ENCODE assay signal across 14 cellular contexts in the genomic region with DNA sequence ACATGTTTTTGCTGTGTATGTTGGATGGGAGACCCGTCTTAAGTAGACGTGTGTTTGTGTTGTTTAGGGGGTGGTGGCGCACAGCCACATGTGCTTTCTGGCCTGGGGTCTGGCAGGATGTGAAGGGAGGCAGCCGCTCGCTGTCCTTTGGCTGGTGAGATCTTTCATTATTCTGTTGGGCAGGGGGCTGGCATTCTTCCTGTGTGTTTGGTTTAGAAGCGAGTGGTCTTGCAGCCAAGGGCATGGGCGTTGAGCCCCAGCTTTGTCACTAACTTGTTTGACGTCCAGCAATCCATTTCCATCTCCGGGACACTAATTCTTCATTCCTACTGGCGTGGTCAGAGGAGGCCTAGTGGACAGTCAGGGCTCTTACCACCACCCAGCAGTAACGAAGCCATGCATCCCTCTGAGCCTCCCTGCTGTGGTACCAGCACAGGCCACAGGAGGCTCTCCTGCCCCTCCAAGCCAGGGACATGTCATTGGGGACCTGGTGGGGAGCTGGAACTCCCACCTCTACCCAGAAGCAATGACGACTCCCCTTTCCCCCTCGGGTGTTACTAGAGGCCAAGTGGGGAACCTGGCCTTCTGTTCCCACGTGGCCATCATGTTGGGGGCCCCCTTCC. TPM values are rescaled to one million over a fixed set of nuclear protein-coding genes. Genes with fewer than 3 reads are reported as not detected.
A peak's percentile ranks its signal among the peaks of the same experiment; 100 is the strongest.
DNase-seq lines count a peak whose midpoint lies in the region; ATAC-seq, FAIRE-seq and TF ChIP-seq lines count a peak whose summit lies in the region.
"Had no signal": no experiment of that assay in that cellular context is flagged by ENCODE, and none has a peak within 500 bp of the region (broad histone marks: within the 10 kb centered on the region; RNA-seq: fewer than 3 reads in every experiment).

No MANE protein-coding gene starts in this region.

- H3K4me3 ChIP-seq in ascending aorta = peak overlapping the region; percentile 19 to 55

- DNase-seq in DMS 273 (lab: John Stamatoyannopoulos, UW; ENCODE audit: unreplicated experiment) (peak; percentile 4), DMS 273 treated with DMSO at 0.1 percent for 48 hours (lab: John Stamatoyannopoulos, UW) (no peak), ascending aorta (ENCODE audit: low spot score in 2 of 2) (no peak), iPS-NIHi11 (ENCODE audit: low spot score) (peak; percentile 58), urothelium cell line (ENCODE audit: low spot score) (no peak), NCI-H345 (lab: John Stamatoyannopoulos, UW) (no peak)
- no peak for DNase-seq in activated naive CD8-positive, alpha-beta T cell treated with anti-CD3 and anti-CD28 coated beads for 36 hours
- DNase-seq: activated gamma-delta T cell; naive thymus-derived CD4-positive, alpha-beta T cell; NCI-H510A treated with DMSO at 0.1 percent for 48 hours; T-helper 9 cell had no signal

- no peaks in the 10 kb centered on the region for H3K36me3 ChIP-seq in ascending aorta

- intact Hi-C loops in ascending aorta (cut with DNase I) = no loop called here

- peak; percentile 27 for FAIRE-seq in urothelium cell line (lab: Jason Lieb, UNC)
- FAIRE-seq: GM12892 had no signal

- H3K4me3 Mint-ChIP-seq in activated naive CD8-positive, alpha-beta T cell treated with anti-CD3 and anti-CD28 coated beads for 36 hours = no peak overlapping the region
- H3K4me3 Mint-ChIP-seq: naive thymus-derived CD4-positive, alpha-beta T cell had no signal

- no peaks in the 10 kb centered on the region for H3K36me3 Mint-ChIP-seq in activated naive CD8-positive, alpha-beta T cell treated with anti-CD3 and anti-CD28 coated beads for 36 hours
- H3K36me3 Mint-ChIP-seq: naive thymus-derived CD4-positive, alpha-beta T cell had no signal

- no peak overlapping the region for H3K27ac Mint-ChIP-seq in activated naive CD8-positive, alpha-beta T cell treated with anti-CD3 and anti-CD28 coated beads for 36 hours
- H3K27ac Mint-ChIP-seq: naive thymus-derived CD4-positive, alpha-beta T cell had no signal

- ATAC-seq in GM19397 (IDR thresholded peaks at IDR 0.05; ENCODE audit: unreplicated experiment) = no peak
- ATAC-seq: naive thymus-derived CD4-positive, alpha-beta T cell had no signal

- H3K27ac ChIP-seq in ascending aorta = peak overlapping the region; percentile 90 to 94
- H3K27ac ChIP-seq: 22Rv1 had no signal

- H3K4me1 Mint-ChIP-seq in activated naive CD8-positive, alpha-beta T cell treated with anti-CD3 and anti-CD28 coated beads for 36 hours = no peaks in the 10 kb centered on the region

- peaks cover 4 to 42% of the 10 kb centered on the region in 2 donors for H3K4me1 ChIP-seq in ascending aorta

- H3K9me3 Mint-ChIP-seq in activated naive CD8-positive, alpha-beta T cell treated with anti-CD3 and anti-CD28 coated beads for 36 hours = no peaks in the 10 kb centered on the region

- H3K9me3 ChIP-seq in ascending aorta = no peaks in the 10 kb centered on the region

- peak; percentile 40 to 61 (median 50) for TF ChIP-seq CTCF in ascending aorta (IDR thresholded peaks at IDR 0.05)

- H3K27me3 Mint-ChIP-seq in activated naive CD8-positive, alpha-beta T cell treated with anti-CD3 and anti-CD28 coated beads for 36 hours = peaks cover 13% of the 10 kb centered on the region

- no peaks in the 10 kb centered on the region for H3K27me3 ChIP-seq in ascending aorta

RNA-seq across cellular contexts. Expression of a gene that starts 10.7 kb away (rescaled TPM):
- 151 TPM for total RNA-seq in ascending aorta
- not detected for total RNA-seq in activated naive CD8-positive, alpha-beta T cell treated with anti-CD3 and anti-CD28 coated beads for 36 hours
- total RNA-seq: naive thymus-derived CD4-positive, alpha-beta T cell had no signal

Comparison
In these comparisons a context has a peak if more than half of its experiments do, and no peak if none do; other contexts are left out.
1. DNase-seq: peak in DMS 273 (single experiment) and iPS-NIHi11 (single experiment); none in DMS 273 treated with DMSO at 0.1 percent for 48 hours (single experiment), ascending aorta (0 of 2), urothelium cell line (single experiment), activated naive CD8-positive, alpha-beta T cell treated with anti-CD3 and anti-CD28 coated beads for 36 hours (single experiment) and NCI-H345 (single experiment).
2. RNA of a gene that starts 10.7 kb away (total RNA-seq): 151 TPM in ascending aorta (single experiment); not detected in activated naive CD8-positive, alpha-beta T cell treated with anti-CD3 and anti-CD28 coated beads for 36 hours; every median in the first group is over 100 times any median in the second.